In the genomic region with DNA sequence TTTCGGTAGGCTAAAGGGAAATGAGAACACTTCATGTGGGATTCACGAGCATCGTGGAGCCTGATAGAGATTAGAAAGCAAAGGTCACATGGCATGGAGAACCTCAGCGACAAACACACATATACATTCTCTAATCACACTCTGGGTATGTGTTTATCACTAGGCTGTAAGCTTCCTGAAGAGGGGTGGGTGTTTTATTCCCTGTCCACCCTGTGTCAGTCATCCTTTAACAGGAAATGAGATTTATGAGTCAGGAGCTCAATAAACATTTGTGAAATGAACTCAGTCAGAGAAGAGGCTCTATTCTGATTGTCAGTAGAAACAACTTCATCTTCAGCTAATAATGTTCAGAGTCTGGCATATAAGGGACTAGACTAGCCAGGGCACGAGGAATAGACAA, we compare ENCODE assay signal across 26 cellular contexts.
DNase-seq lines count a peak whose midpoint lies in the region; TF ChIP-seq lines count a peak whose summit lies in the region.
"Had no signal": no experiment of that assay in that cellular context is flagged by ENCODE, and none has a peak within 500 bp of the region (broad histone marks: within the 10 kb centered on the region; RNA-seq: fewer than 3 reads in every experiment).

No MANE protein-coding gene starts in this region.

- H3K27ac Mint-ChIP-seq in neural progenitor cell, result no peak overlapping the region
- H3K27ac Mint-ChIP-seq: activated T-helper 2 cell treated with anti-CD3 and anti-CD28 coated beads, Interferon-gamma antibody, Interleukin-2, Interleukin-4, amounts not matched to agents 10 μg/mL and 5 μg/mL and 100 μg/mL, durations not matched to agents 14 hours and 24 hours and 36 hours; IgD-negative memory B cell; natural killer cell had no signal

- TF ChIP-seq CTCF in choroid plexus epithelial cell (conservative IDR thresholded peaks at IDR 0.05; ENCODE audit: low read depth, low read length) (no peak), left ventricle myocardium inferior (IDR thresholded peaks at IDR 0.05; ENCODE audit: borderline replicate concordance) (no peak), neural progenitor cell (IDR thresholded peaks at IDR 0.05) (no peak)

- no peak overlapping the region for H3K9ac ChIP-seq in neural progenitor cell

- H3K27ac ChIP-seq in left ventricle myocardium inferior (replicated peaks) (no peak overlapping the region), neural progenitor cell (no peak overlapping the region)
- H3K27ac ChIP-seq: C4-2B, cardiac muscle cell, dorsolateral prefrontal cortex, psoas muscle, skin epidermis, tibial artery had no signal

- in situ Hi-C loops in KBM-7 (cut with MboI; ENCODE audit: low pct_unique_long_range_greater_than_20kb, low sequenced_read_pairs), result no loop called here
- in situ Hi-C loops in SK-MEL-5 (cut with HindIII; ENCODE audit: low pct_unique_long_range_greater_than_20kb, low sequenced_read_pairs), result no loop called here

- H2AFZ ChIP-seq in neural progenitor cell (replicated peaks), result no peak overlapping the region

- H3K9me3 Mint-ChIP-seq in neural progenitor cell, result no peaks in the 10 kb centered on the region
- H3K9me3 Mint-ChIP-seq: activated T-helper 2 cell treated with anti-CD3 and anti-CD28 coated beads, Interferon-gamma antibody, Interleukin-2, Interleukin-4, amounts not matched to agents 10 μg/mL and 5 μg/mL and 100 μg/mL, durations not matched to agents 14 hours and 24 hours and 36 hours; natural killer cell had no signal

- no peaks in the 10 kb centered on the region for H3F3A ChIP-seq in neural progenitor cell (ENCODE audit: low read depth)

- H3K27me3 Mint-ChIP-seq in neural progenitor cell (ENCODE audit: insufficient read depth, low read depth), result peaks cover 2% of the 10 kb centered on the region

- no peaks in the 10 kb centered on the region for H3K4me1 Mint-ChIP-seq in neural progenitor cell
- H3K4me1 Mint-ChIP-seq: IgD-negative memory B cell, natural killer cell had no signal

- H4K20me1 ChIP-seq in neural progenitor cell (ENCODE audit: low read depth), result no peaks in the 10 kb centered on the region

- H3K79me2 ChIP-seq in neural progenitor cell (ENCODE audit: low read depth), result no peaks in the 10 kb centered on the region

- intact Hi-C loops in left ventricle myocardium inferior (cut with micrococcal nuclease), result no loop called here

- no peak overlapping the region for H3K4me3 Mint-ChIP-seq in neural progenitor cell
- H3K4me3 Mint-ChIP-seq: natural killer cell had no signal

- H3K4me3 ChIP-seq in choroid plexus epithelial cell (ENCODE audit: low read depth, low read length) (no peak overlapping the region), left ventricle myocardium inferior (no peak overlapping the region), neural progenitor cell (no peak overlapping the region)
- H3K4me3 ChIP-seq: cardiac muscle cell, dorsolateral prefrontal cortex, psoas muscle, skin epidermis, tibial artery had no signal

- DNase-seq in CD1c-positive myeloid dendritic cell (ENCODE audit: extremely low spot score) (peak; percentile 7), KBM-7 (peak; percentile 5), SK-MEL-5 (ENCODE audit: low read depth, low spot score) (peak; percentile 45), choroid plexus epithelial cell (ENCODE audit: low read depth) (peak; percentile 32), left ventricle myocardium inferior (no peak), NCI-H2107 (lab: John Stamatoyannopoulos, UW) (no peak), neural progenitor cell (ENCODE audit: low spot score) (no peak), NCI-H2081 treated with DMSO at 0.1 percent for 48 hours (lab: John Stamatoyannopoulos, UW) (no peak)
- DNase-seq: activated CD4-positive, alpha-beta T cell treated with anti-CD3 and anti-CD28 coated beads, Interleukin-2, amount 50 U/mL, for 1 hour; dorsolateral prefrontal cortex; erythroblast; GF-D8; left cardiac atrium; natural killer cell; NCI-H1048; NCI-H2081; NCI-H524; psoas muscle; Right ventricle myocardium superior; stimulated activated naive CD4-positive, alpha-beta T cell treated with Interleukin-2 at 50 U/mL for 16 hours; tibial artery had no signal

- H3K9me3 ChIP-seq in left ventricle myocardium inferior (replicated peaks) (peaks cover 3% of the 10 kb centered on the region), neural progenitor cell (ENCODE audit: low read depth) (no peaks in the 10 kb centered on the region)
- H3K9me3 ChIP-seq: psoas muscle, tibial artery had no signal

- H3K36me3 ChIP-seq in left ventricle myocardium inferior (no peaks in the 10 kb centered on the region), neural progenitor cell (no peaks in the 10 kb centered on the region)
- H3K36me3 ChIP-seq: cardiac muscle cell, tibial artery had no signal

- H3K4me2 ChIP-seq in neural progenitor cell, result no peak overlapping the region

- H3K27me3 ChIP-seq in left ventricle myocardium inferior (ENCODE audit: low read depth) (peaks cover 26% of the 10 kb centered on the region), neural progenitor cell (no peaks in the 10 kb centered on the region)
- H3K27me3 ChIP-seq: cardiac muscle cell had no signal

- H3K36me3 Mint-ChIP-seq in neural progenitor cell, result no peaks in the 10 kb centered on the region
- H3K36me3 Mint-ChIP-seq: natural killer cell had no signal

- H3K4me1 ChIP-seq in left ventricle myocardium inferior, result no peaks in the 10 kb centered on the region
- H3K4me1 ChIP-seq in neural progenitor cell, result no peaks in the 10 kb centered on the region
- H3K4me1 ChIP-seq: psoas muscle, tibial artery had no signal

Comparison
In these comparisons a context has a peak if more than half of its experiments do, and no peak if none do; other contexts are left out.
1. DNase-seq: peak in CD1c-positive myeloid dendritic cell (single experiment), KBM-7 (single experiment), SK-MEL-5 (single experiment) and choroid plexus epithelial cell (single experiment); none in left ventricle myocardium inferior (single experiment), NCI-H2107 (single experiment), neural progenitor cell (single experiment) and NCI-H2081 treated with DMSO at 0.1 percent for 48 hours (single experiment).